7 cellular contexts compared by ENCODE assay signal in genomic region chr16:12030754-12031153, GRCh38. TPM values are rescaled to one million over a fixed set of nuclear protein-coding genes. Genes with fewer than 3 reads are reported as not detected.
A peak's percentile ranks its signal among the peaks of the same experiment; 100 is the strongest.
DNase-seq lines count a peak whose midpoint lies in the region; ATAC-seq and TF ChIP-seq lines count a peak whose summit lies in the region.
"Not testable (repeated sequence)": the region's sequence is repeated elsewhere in the genome, so short reads cannot be mapped to it uniquely, and the experiment has no call there.

No MANE protein-coding gene starts in this region.

- not testable (repeated sequence) for BruUV-seq in PC-9 (replicated peaks; lab: Mats Ljungman, UMichigan)

- POLR2A ChIA-PET in PC-9 (lab: Charles Lee; ENCODE audit: unreplicated experiment), result interaction anchor here (0.6 to 0.7 kb wide), 5 partner anchors 63 to 672 kb away, joined by 3 to 9 read pairs (median 6); no protein-coding TSS in a partner anchor

- not testable (repeated sequence) for H3K4me3 Mint-ChIP-seq in memory B cell

- peaks cover 47% of the 10 kb centered on the region for H3K4me1 Mint-ChIP-seq in memory B cell

- not testable (repeated sequence) for H3K27ac ChIP-seq in DOHH2 (ENCODE audit: low read depth, low read length)
- peak overlapping the region; percentile 60 for H3K27ac ChIP-seq in PC-9
- peak overlapping the region; percentile 80 for H3K27ac ChIP-seq in brain microvascular endothelial cell
- peak overlapping the region; percentile 70 for H3K27ac ChIP-seq in substantia nigra (ENCODE audit: low read depth, low read length, poor library complexity, severe bottlenecking)

- in situ Hi-C loops in brain microvascular endothelial cell (cut with HindIII; ENCODE audit: low pct_ligation_motif_present, low sequenced_read_pairs), result not testable (repeated sequence)

- H3K27ac Mint-ChIP-seq in memory B cell, result peak overlapping the region; percentile 56

- H3K79me2 ChIP-seq in DOHH2 (ENCODE audit: control insufficient read depth, low read length), result not testable (repeated sequence)
- peaks cover 28% of the 10 kb centered on the region for H3K79me2 ChIP-seq in PC-9 (ENCODE audit: low read depth)

- intact Hi-C loops in PC-9 (cut with micrococcal nuclease; ENCODE audit: unreplicated experiment), result loop anchor here (2.0 kb wide), 1 partner anchor 36 kb away; no protein-coding TSS in a partner anchor

- not testable (repeated sequence) for ATAC-seq in memory B cell (ENCODE audit: low read depth)

- not testable (repeated sequence) for H3K27me3 ChIP-seq in DOHH2 (ENCODE audit: control insufficient read depth, low read length); PC-9 (ENCODE audit: insufficient read depth, low read depth); brain microvascular endothelial cell (replicated peaks)

- H3K4me1 ChIP-seq in DOHH2 (ENCODE audit: control insufficient read depth, low read length) (peaks cover 67% of the 10 kb centered on the region), PC-9 (replicated peaks; ENCODE audit: insufficient read depth) (peaks cover 46% of the 10 kb centered on the region)

- 0 out of 2 replicates have a peak overlapping the region, but pooled peaks have one; percentile 0 for H3K4me2 ChIP-seq in DOHH2 (ENCODE audit: low read length)
- peak overlapping the region; percentile 65 for H3K4me2 ChIP-seq in PC-9

- H3K9me3 ChIP-seq in DOHH2 (ENCODE audit: control insufficient read depth, insufficient read depth, low read length); PC-9 (ENCODE audit: insufficient read depth, low read depth): not testable (repeated sequence)

- TF ChIP-seq CTCF in DOHH2 (IDR thresholded peaks at IDR 0.05; ENCODE audit: low read depth, low read length, poor library complexity, severe bottlenecking); PC-9 (conservative IDR thresholded peaks at IDR 0.05); brain microvascular endothelial cell (IDR thresholded peaks at IDR 0.05; ENCODE audit: low read depth, low read length, missing control alignments); epithelial cell of esophagus (IDR thresholded peaks at IDR 0.05; ENCODE audit: insufficient read depth, low read depth, low read length, missing control alignments): not testable (repeated sequence)

- not testable (repeated sequence) for H3K4me3 ChIP-seq in DOHH2 (ENCODE audit: low read length); PC-9; brain microvascular endothelial cell (ENCODE audit: low read depth, low read length); epithelial cell of esophagus (ENCODE audit: low read length)

- H3K9me3 Mint-ChIP-seq in memory B cell, result not testable (repeated sequence)

- peak in 1 of 2 experiments; percentile 39 for DNase-seq in PC-9
- DNase-seq in brain microvascular endothelial cell; memory B cell (ENCODE audit: low spot score in 2 of 2): not testable (repeated sequence)
- DNase-seq in epithelial cell of esophagus (ENCODE audit: low read depth), result peak; percentile 17
- peak; percentile 38 for DNase-seq in globus pallidus (ENCODE audit: low spot score)
- DNase-seq in substantia nigra (lab: John Stamatoyannopoulos, UW), result peak in 2 of 49 donors; percentile 7 to 24

- H3K9me2 ChIP-seq in DOHH2 (replicated peaks; ENCODE audit: control insufficient read depth, low read length); PC-9 (ENCODE audit: insufficient read depth): not testable (repeated sequence)

- not testable (repeated sequence) for H4K20me1 ChIP-seq in DOHH2 (ENCODE audit: control insufficient read depth, insufficient read depth, low read depth, low read length); PC-9 (ENCODE audit: insufficient read depth)

- not testable (repeated sequence) for H3K36me3 ChIP-seq in DOHH2 (ENCODE audit: control insufficient read depth, low read length); PC-9 (ENCODE audit: low read depth); brain microvascular endothelial cell (replicated peaks)

- CTCF ChIA-PET in PC-9 (lab: Charles Lee), result interaction anchor here (0.5 to 0.6 kb wide), 2 partner anchors 19 to 30 kb away, joined by 3 to 7 read pairs; no protein-coding TSS in a partner anchor

- not testable (repeated sequence) for H3K27me3 Mint-ChIP-seq in memory B cell

- H3K36me3 Mint-ChIP-seq in memory B cell, result peaks cover 28% of the 10 kb centered on the region

- not testable (repeated sequence) for H3F3A ChIP-seq in DOHH2 (ENCODE audit: control insufficient read depth, insufficient read depth)
- peaks cover 27% of the 10 kb centered on the region; the same call in 1 of the 2 replicates for H3F3A ChIP-seq in PC-9 (ENCODE audit: insufficient read depth, low read depth)

- H2AFZ ChIP-seq in PC-9, result not testable (repeated sequence)

RNA-seq across cellular contexts. Expression of gene SNX29, which starts 54.2 kb away (rescaled TPM):
- total RNA-seq in PC-9 (2021), result 27.2 and 37.9 TPM in 2 replicates
